Comparison of ENCODE assay signal across 8 cellular contexts in the genomic region with DNA sequence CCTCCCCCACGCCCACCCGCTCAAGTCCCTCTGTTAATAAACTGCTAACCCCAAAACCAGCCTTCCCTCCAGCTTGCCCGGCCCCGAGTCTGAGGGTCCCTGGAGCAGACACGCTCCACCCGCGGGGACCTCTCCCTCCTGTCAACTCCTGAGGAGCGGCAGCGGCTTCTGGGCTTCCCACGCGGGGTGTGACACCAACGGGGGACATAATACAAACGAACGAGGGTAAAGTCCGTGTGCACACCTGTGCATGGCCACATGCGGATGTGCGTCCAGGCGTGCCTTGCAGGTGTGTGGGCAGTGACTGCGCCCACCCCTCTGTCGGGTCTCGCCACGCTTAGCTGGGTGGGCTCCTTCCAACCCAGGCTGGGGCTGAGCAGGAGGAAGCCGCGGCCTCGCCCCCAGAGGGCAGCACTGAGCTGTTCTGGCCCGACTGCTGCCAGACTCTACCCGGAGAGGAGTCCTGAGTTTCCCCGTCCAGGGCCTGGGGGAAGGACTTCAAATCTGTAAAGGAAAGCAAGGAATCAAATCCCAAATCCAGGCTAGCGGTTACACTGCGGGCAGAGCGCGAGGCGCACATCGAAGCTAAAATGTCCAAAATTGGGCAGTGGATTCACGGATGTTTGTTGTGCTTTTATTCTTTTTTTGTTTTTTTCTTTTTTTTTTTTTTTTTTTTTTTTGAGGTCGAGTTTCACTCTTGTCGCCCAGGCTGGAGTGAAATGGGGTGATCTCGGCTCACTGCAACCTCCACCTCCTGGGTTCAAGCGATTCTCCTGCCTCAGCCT. TPM values are rescaled to one million over a fixed set of nuclear protein-coding genes. Genes with fewer than 3 reads are reported as not detected.
DNase-seq lines count a peak whose midpoint lies in the region; ATAC-seq and TF ChIP-seq lines count a peak whose summit lies in the region.

No MANE protein-coding gene starts in this region.

- POLR2A ChIA-PET in CD4-positive, alpha-beta memory T cell (lab: Charles Lee; ENCODE audit: partially characterized antibody), result interaction anchor here (0.8 to 3.1 kb wide), 10 partner anchors 11 to 830 kb away, joined by 3 to 49 read pairs (median 6); a partner anchor contains a TSS
- POLR2A ChIA-PET in HCT116 (lab: Charles Lee) (interaction anchor here (0.9 to 1.9 kb wide), 7 partner anchors 14 to 122 kb away, joined by 3 to 25 read pairs (median 6); a partner anchor contains a TSS), WTC11 (lab: Charles Lee) (interaction anchor here (0.6 to 1.7 kb wide), 6 partner anchors 14 to 143 kb away, joined by 3 to 12 read pairs (median 6); a partner anchor contains a TSS)

- 4% methylated on average over 30 of the region's 39 CpGs for WGBS in mammary epithelial cell (ENCODE audit: low coverage, missing lambda C conversion rate)
- 14% methylated on average over 38 of the region's 39 CpGs for WGBS in smooth muscle cell (ENCODE audit: low lambda C conversion rate)

- no peaks in the 10 kb centered on the region for H3K27me3 ChIP-seq in CD4-positive, alpha-beta memory T cell (ENCODE audit: insufficient read depth, low read length)
- H3K27me3 ChIP-seq in HCT116 (ENCODE audit: insufficient read depth, low read length) (no peaks in the 10 kb centered on the region), mammary epithelial cell (ENCODE audit: insufficient read depth, low read length) (no peaks in the 10 kb centered on the region), smooth muscle cell (ENCODE audit: low read depth) (no peaks in the 10 kb centered on the region)

- in situ Hi-C loops in mammary epithelial cell (cut with MboI; ENCODE audit: low sequenced_read_pairs in 2 of 2), result no loop called here

- TF ChIP-seq CTCF in HCT116 (IDR thresholded peaks at IDR 0.05 in 2 of 3, conservative IDR thresholded peaks at IDR 0.05 in 1 of 3; ENCODE audit: borderline replicate concordance in 1 of 3, insufficient read depth in 1 of 3, low read depth in 2 of 3, low read length in 2 of 3), result peak; percentile 90 to 98 (median 95)
- peak; percentile 90 for TF ChIP-seq CTCF in WTC11 (IDR thresholded peaks at IDR 0.05)
- peak; percentile 83 to 97 for TF ChIP-seq CTCF in mammary epithelial cell (conservative IDR thresholded peaks at IDR 0.05 in 1 of 2, IDR thresholded peaks at IDR 0.05 in 1 of 2; ENCODE audit: extremely low read depth in 1 of 2, insufficient read depth in 1 of 2, low read depth in 1 of 2, low read length in 2 of 2)
- TF ChIP-seq CTCF in smooth muscle cell (IDR thresholded peaks at IDR 0.05; ENCODE audit: borderline replicate concordance, insufficient read depth, poor library complexity, severe bottlenecking), result peak; percentile 95

- peaks cover 2 to 11% (median 8%) of the 10 kb centered on the region in 4 donors for H3K4me1 Mint-ChIP-seq in CD4-positive, alpha-beta memory T cell
- H3K4me1 Mint-ChIP-seq in WTC11 (peaks cover 2% of the 10 kb centered on the region), immature natural killer cell (peaks cover 10 to 12% of the 10 kb centered on the region in 2 donors)

- DNase-seq in CD4-positive, alpha-beta memory T cell, result peak; percentile 75 to 84 (median 81)
- DNase-seq in HCT116 (ENCODE audit: low read depth, low spot score) (peak; percentile 77), NCI-H2171 treated with DMSO at 0.1 percent for 48 hours (lab: John Stamatoyannopoulos, UW) (peak; percentile 78), WTC11 (ENCODE audit: low spot score) (peak; percentile 94), mammary epithelial cell (peak; percentile 76), immature natural killer cell (peak; percentile 80 to 83 (median 82)), smooth muscle cell (lab: John Stamatoyannopoulos, UW; ENCODE audit: unreplicated experiment) (peak; percentile 72)

- H3K79me2 ChIP-seq in HCT116 (ENCODE audit: insufficient read depth, low read length), result no peaks in the 10 kb centered on the region
- H3K79me2 ChIP-seq in mammary epithelial cell (ENCODE audit: insufficient read depth, low read length), result peaks cover 3% of the 10 kb centered on the region
- no peaks in the 10 kb centered on the region for H3K79me2 ChIP-seq in smooth muscle cell (ENCODE audit: low read depth)

- H3F3A ChIP-seq in smooth muscle cell (ENCODE audit: low read depth), result no peaks in the 10 kb centered on the region

- H3K27me3 Mint-ChIP-seq in CD4-positive, alpha-beta memory T cell, result peaks cover 0 to 2% of the 10 kb centered on the region in 2 donors
- H3K27me3 Mint-ChIP-seq in WTC11 (ENCODE audit: low read depth), result no peaks in the 10 kb centered on the region
- H3K27me3 Mint-ChIP-seq in immature natural killer cell (ENCODE audit: low read depth in 3 of 3), result peaks cover 0 to 5% (median 4%) of the 10 kb centered on the region in 3 donors

- no peaks in the 10 kb centered on the region for H3K36me3 Mint-ChIP-seq in CD4-positive, alpha-beta memory T cell
- H3K36me3 Mint-ChIP-seq in WTC11 (no peaks in the 10 kb centered on the region), immature natural killer cell (no peaks in the 10 kb centered on the region)

- H2AFZ ChIP-seq in HCT116 (ENCODE audit: low read depth, low read length, poor library complexity, severe bottlenecking), result peak overlapping the region; percentile 83
- H2AFZ ChIP-seq in mammary epithelial cell (ENCODE audit: low read depth, low read length), result peak overlapping the region; percentile 72
- peak overlapping the region; percentile 81 for H2AFZ ChIP-seq in smooth muscle cell (ENCODE audit: low read depth)

- TF ChIP-seq POLR2A in HCT116 (IDR thresholded peaks at IDR 0.05; ENCODE audit: borderline replicate concordance, extremely low read depth, insufficient read depth, insufficient read length), result no peak

- peak overlapping the region; percentile 74 to 91 (median 82) for H3K4me3 Mint-ChIP-seq in CD4-positive, alpha-beta memory T cell
- peak overlapping the region; percentile 71 for H3K4me3 Mint-ChIP-seq in WTC11
- H3K4me3 Mint-ChIP-seq in immature natural killer cell, result peak overlapping the region; percentile 75 to 85 (median 80)

- intact Hi-C loops in CD4-positive, alpha-beta memory T cell (cut with micrococcal nuclease), result loop anchor here (1.0 to 5.0 kb wide), 6 partner anchors 14 to 845 kb away; no protein-coding TSS in a partner anchor
- intact Hi-C loops in HCT116 (cut with micrococcal nuclease), result loop anchor here (1.0 to 10.0 kb wide), 8 partner anchors 14 to 1026 kb away; no protein-coding TSS in a partner anchor
- intact Hi-C loops in mammary epithelial cell (cut with micrococcal nuclease), result loop anchor here (1.0 to 5.0 kb wide), 10 partner anchors 14 to 845 kb away; a partner anchor contains a TSS

- H3K4me3 ChIP-seq in CD4-positive, alpha-beta memory T cell (ENCODE audit: low read length in 2 of 2), result peak overlapping the region; percentile 50 to 76
- H3K4me3 ChIP-seq in HCT116 (replicated peaks in 1 of 2; ENCODE audit: low read depth in 1 of 2, low read length in 2 of 2) (peak overlapping the region; percentile 38 to 53), mammary epithelial cell (replicated peaks in 1 of 3; ENCODE audit: insufficient read depth in 1 of 3, low read depth in 2 of 3, low read length in 3 of 3) (no peak overlapping the region), smooth muscle cell (peak overlapping the region; percentile 39)

- ATAC-seq in HCT116 (peak; percentile 81), WTC11 (peak; percentile 81), HG02623 (IDR thresholded peaks at IDR 0.05; ENCODE audit: unreplicated experiment) (no peak)

- BruUV-seq in HCT116 (replicated peaks; lab: Mats Ljungman, UMichigan) (TSS peak; percentile 56), mammary epithelial cell (replicated peaks; lab: Mats Ljungman, UMichigan) (TSS peak; percentile 48)

- H3K9me3 ChIP-seq in CD4-positive, alpha-beta memory T cell (ENCODE audit: control insufficient read depth in 1 of 2, low read length in 2 of 2), result no peaks in the 10 kb centered on the region
- H3K9me3 ChIP-seq in HCT116 (ENCODE audit: control insufficient read depth in 1 of 2, insufficient read depth in 1 of 2, low read depth in 1 of 2, low read length in 2 of 2), result no peaks in the 10 kb centered on the region
- no peaks in the 10 kb centered on the region for H3K9me3 ChIP-seq in mammary epithelial cell (replicated peaks; ENCODE audit: insufficient read depth, low read length)
- no peaks in the 10 kb centered on the region for H3K9me3 ChIP-seq in smooth muscle cell (replicated peaks; ENCODE audit: low read depth)

- dilution Hi-C loops in mammary epithelial cell (cut with HindIII; ENCODE audit: low sequenced_read_pairs), result no loop called here

- peak overlapping the region; percentile 49 for H3K27ac ChIP-seq in CD4-positive, alpha-beta memory T cell (ENCODE audit: low read depth, low read length)
- H3K27ac ChIP-seq in HCT116 (ENCODE audit: low read depth, low read length) (peak overlapping the region; percentile 41), mammary epithelial cell (ENCODE audit: insufficient read depth, low read depth, low read length) (peak overlapping the region; percentile 77), smooth muscle cell (ENCODE audit: low read depth) (no peak overlapping the region)

- H4K20me1 ChIP-seq in HCT116 (ENCODE audit: insufficient read depth), result no peaks in the 10 kb centered on the region
- no peaks in the 10 kb centered on the region for H4K20me1 ChIP-seq in mammary epithelial cell (ENCODE audit: insufficient read depth, low read length)
- no peaks in the 10 kb centered on the region for H4K20me1 ChIP-seq in smooth muscle cell (ENCODE audit: low read depth)

- peak; percentile 92 for TF ChIP-seq RAD21 in HCT116 (IDR thresholded peaks at IDR 0.05; ENCODE audit: low read depth)

- H3K4me2 ChIP-seq in HCT116 (ENCODE audit: low read length) (peak overlapping the region; percentile 83), mammary epithelial cell (ENCODE audit: insufficient read depth, low read depth, low read length) (peak overlapping the region; percentile 72), smooth muscle cell (peak overlapping the region; percentile 86)

- RAD21 ChIA-PET in HCT116 (lab: Charles Lee; ENCODE audit: low non-redundant PET in 1 of 2, low total read pairs in 2 of 2, uncharacterized antibody in 2 of 2, unreplicated experiment in 2 of 2), result interaction anchor here (0.6 to 2.7 kb wide), 9 partner anchors 14 to 771 kb away, joined by 3 to 28 read pairs (median 7); no protein-coding TSS in a partner anchor

- no peaks in the 10 kb centered on the region for H3K36me3 ChIP-seq in CD4-positive, alpha-beta memory T cell (ENCODE audit: insufficient read depth, low read length)
- no peaks in the 10 kb centered on the region for H3K36me3 ChIP-seq in HCT116 (ENCODE audit: control insufficient read depth in 1 of 2, insufficient read depth in 2 of 2, low read length in 2 of 2)
- no peaks in the 10 kb centered on the region for H3K36me3 ChIP-seq in mammary epithelial cell (ENCODE audit: insufficient read depth, low read length)
- no peaks in the 10 kb centered on the region for H3K36me3 ChIP-seq in smooth muscle cell (ENCODE audit: low read depth)

- peaks cover 13% of the 10 kb centered on the region for H3K4me1 ChIP-seq in CD4-positive, alpha-beta memory T cell (ENCODE audit: insufficient read depth, low read length)
- H3K4me1 ChIP-seq in HCT116 (ENCODE audit: control insufficient read depth in 1 of 2, insufficient read depth in 2 of 2, low read length in 2 of 2) (peaks cover 30 to 77% of the 10 kb centered on the region in 2 experiments), mammary epithelial cell (ENCODE audit: insufficient read depth, low read length) (peaks cover 70% of the 10 kb centered on the region), smooth muscle cell (ENCODE audit: low read depth) (no peaks in the 10 kb centered on the region)

- peaks cover 0 to 1% (median 0%) of the 10 kb centered on the region in 8 donors for H3K9me3 Mint-ChIP-seq in CD4-positive, alpha-beta memory T cell
- H3K9me3 Mint-ChIP-seq in WTC11 (no peaks in the 10 kb centered on the region), immature natural killer cell (no peaks in the 10 kb centered on the region)

- peak overlapping the region in 6 of 7 donors; percentile 64 to 92 (median 86) for H3K27ac Mint-ChIP-seq in CD4-positive, alpha-beta memory T cell
- no peak overlapping the region for H3K27ac Mint-ChIP-seq in WTC11
- peak overlapping the region in 3 of 6 donors; percentile 84 to 92 (median 88) for H3K27ac Mint-ChIP-seq in immature natural killer cell

- H3K9ac ChIP-seq in HCT116 (ENCODE audit: low read length), result peak overlapping the region; percentile 57
- H3K9ac ChIP-seq in mammary epithelial cell (ENCODE audit: insufficient read depth, low read length), result peak overlapping the region; percentile 59
- H3K9ac ChIP-seq in smooth muscle cell (ENCODE audit: low read depth), result no peak overlapping the region

- CTCF ChIA-PET in CD4-positive, alpha-beta memory T cell (lab: Charles Lee; ENCODE audit: partially characterized antibody), result interaction anchor here (0.6 to 11.5 kb wide), 55 partner anchors 9 to 1431 kb away, joined by 3 to 394 read pairs (median 4); a partner anchor contains a TSS
- CTCF ChIA-PET in HCT116 (lab: Charles Lee) (interaction anchor here (0.6 to 11.1 kb wide), 37 partner anchors 8 to 1115 kb away, joined by 3 to 217 read pairs (median 5); a partner anchor contains a TSS), WTC11 (lab: Charles Lee) (interaction anchor here (0.6 to 16.2 kb wide), 86 partner anchors 8 to 1260 kb away, joined by 3 to 374 read pairs (median 6); a partner anchor contains a TSS), mammary epithelial cell (lab: Charles Lee; ENCODE audit: low non-redundant PET) (interaction anchor here (0.6 to 1.1 kb wide), 7 partner anchors 14 to 791 kb away, joined by 4 to 44 read pairs (median 6); a partner anchor contains a TSS)

- H3K9me2 ChIP-seq in HCT116 (ENCODE audit: insufficient read depth), result no peaks in the 10 kb centered on the region

RNA-seq across cellular contexts. Expression of a gene that starts 24.2 kb away (rescaled TPM):
- not detected for total RNA-seq in CD4-positive, alpha-beta memory T cell
- not detected for polyA plus RNA-seq in CD4-positive, alpha-beta memory T cell
- total RNA-seq in HCT116 (2021; ENCODE audit: unreplicated experiment) (not detected), WTC11 (2021) (0.53 to 1.5 TPM (median 0.92 TPM) in 3 replicates), mammary epithelial cell (over 10,000 TPM; 10,365 to 24,723 TPM), smooth muscle cell (1,301 and 1,591 TPM in 2 replicates)
- polyA plus RNA-seq in HCT116 (2012), result 0.20 and 0.25 TPM in 2 replicates
- polyA plus RNA-seq in mammary epithelial cell (8,957 TPM), immature natural killer cell (not detected), smooth muscle cell (869 and 2,544 TPM in 2 replicates)
- polyA minus RNA-seq in mammary epithelial cell, result 6,693 TPM

RNA-seq across cellular contexts. Expression of a gene that starts 36.0 kb away (rescaled TPM):
- total RNA-seq in CD4-positive, alpha-beta memory T cell, result not detected
- polyA plus RNA-seq in CD4-positive, alpha-beta memory T cell, result not detected
- 0.61 TPM for total RNA-seq in HCT116 (2021; ENCODE audit: unreplicated experiment)
- 3.0 and 4.7 TPM in 2 replicates for polyA plus RNA-seq in HCT116 (2012)
- not detected in 3 replicates for total RNA-seq in WTC11 (2021)
- total RNA-seq in mammary epithelial cell, result 1,000 to 10,000 TPM in 1 of 2 donors, 100 to 1,000 TPM in 1; 585 to 1,021 TPM
- 659 TPM for polyA plus RNA-seq in mammary epithelial cell
- polyA minus RNA-seq in mammary epithelial cell, result 694 TPM
- polyA plus RNA-seq in immature natural killer cell, result not detected
- total RNA-seq in smooth muscle cell, result 404 and 521 TPM in 2 replicates
- polyA plus RNA-seq in smooth muscle cell, result 304 and 399 TPM in 2 replicates

RNA-seq across cellular contexts. Expression of a gene that starts 40.1 kb away (rescaled TPM):
- total RNA-seq in CD4-positive, alpha-beta memory T cell, result 100 to 1,000 TPM; 776 to 839 TPM
- 1,000 to 10,000 TPM; 1,081 to 1,611 TPM for polyA plus RNA-seq in CD4-positive, alpha-beta memory T cell
- total RNA-seq in HCT116 (2021; ENCODE audit: unreplicated experiment), result 1,082 TPM
- polyA plus RNA-seq in HCT116 (2012), result 1,232 and 1,393 TPM in 2 replicates
- 466 to 481 TPM (median 475 TPM) in 3 replicates for total RNA-seq in WTC11 (2021)
- 100 to 1,000 TPM in 1 of 2 donors, 10 to 100 TPM in 1; 78.9 to 981 TPM for total RNA-seq in mammary epithelial cell
- 108 TPM for polyA plus RNA-seq in mammary epithelial cell
- polyA minus RNA-seq in mammary epithelial cell, result 399 TPM
- 1,000 to 10,000 TPM in 1 of 3 donors, 100 to 1,000 TPM in 2; 639 to 1,260 (median 915) TPM for polyA plus RNA-seq in immature natural killer cell
- 300 and 360 TPM in 2 replicates for total RNA-seq in smooth muscle cell
- polyA plus RNA-seq in smooth muscle cell, result 1,301 and 1,372 TPM in 2 replicates

Comparison
In these comparisons a context has a peak if more than half of its experiments do, and no peak if none do; other contexts are left out.
1. H3K4me3 ChIP-seq: peak in CD4-positive, alpha-beta memory T cell (2 of 2), HCT116 (2 of 2) and smooth muscle cell (single experiment); none in mammary epithelial cell (0 of 3).
2. RNA of a gene that starts 24.2 kb away (total RNA-seq): 10,365 to 24,723 TPM in mammary epithelial cell and 1,301 to 1,591 TPM in smooth muscle cell; 0.53 to 1.5 TPM in WTC11, not detected in CD4-positive, alpha-beta memory T cell and not detected in HCT116 (single experiment); every median in the first group is over 100 times any median in the second.
3. RNA of a gene that starts 36.0 kb away (total RNA-seq): 585 to 1,021 TPM in mammary epithelial cell and 404 to 521 TPM in smooth muscle cell; 0.61 TPM in HCT116 (single experiment), not detected in CD4-positive, alpha-beta memory T cell and not detected in WTC11; every median in the first group is over 100 times any median in the second.
4. Peak in every context shown above with its lines, with median percentiles within 50 percentile points of each other: DNase-seq, H3K4me3 Mint-ChIP-seq, H2AFZ ChIP-seq, H3K4me2 ChIP-seq and CTCF ChIP-seq.